Comparison of ENCODE assay signal across 8 cellular contexts in genomic region chrX:48919360-48919821, GRCh38. TPM values are rescaled to one million over a fixed set of nuclear protein-coding genes. Genes with fewer than 3 reads are reported as not detected.
DNase-seq lines count a peak whose midpoint lies in the region; ATAC-seq, FAIRE-seq and TF ChIP-seq lines count a peak whose summit lies in the region.

No MANE protein-coding gene starts in this region.

- peaks cover 16% of the 10 kb centered on the region for H3K79me2 ChIP-seq in Karpas-422 (ENCODE audit: low read length)
- peaks cover 61% of the 10 kb centered on the region for H3K79me2 ChIP-seq in K562 (ENCODE audit: control insufficient read depth, insufficient read depth, low read length)

- POLR2A ChIA-PET in K562 (lab: Yijun Ruan, JAX): interaction anchor here (1.0 kb wide), 1 partner anchor 18 kb away, joined by 4 read pairs; no protein-coding TSS in a partner anchor

- H3K4me1 ChIP-seq in Karpas-422 (ENCODE audit: low read length) (peaks cover 17% of the 10 kb centered on the region), K562 (replicated peaks in 1 of 2; ENCODE audit: control insufficient read depth in 2 of 2, insufficient read depth in 2 of 2, low read length in 2 of 2) (peaks cover 29 to 34% of the 10 kb centered on the region in 2 experiments; a peak in 4 of 5 replicates), aorta (ENCODE audit: control insufficient read depth in 1 of 2, insufficient read depth in 2 of 2, low read length in 2 of 2) (no peaks in the 10 kb centered on the region)

- H3K27me3 ChIP-seq in Karpas-422 (ENCODE audit: low read length): no peaks in the 10 kb centered on the region
- no peaks in the 10 kb centered on the region; a peak in 1 of 5 replicates for H3K27me3 ChIP-seq in K562 (ENCODE audit: control insufficient read depth in 2 of 2, insufficient read depth in 2 of 2, low read length in 2 of 2)
- no peaks in the 10 kb centered on the region for H3K27me3 ChIP-seq in aorta (ENCODE audit: control insufficient read depth in 1 of 2, insufficient read depth in 2 of 2, low read length in 1 of 2)

- in situ Hi-C loops in K562 (cut with MboI): no loop called here

- H4K20me1 ChIP-seq in Karpas-422 (ENCODE audit: insufficient read depth, low read depth, low read length) (peaks cover 9% of the 10 kb centered on the region; the same call in 1 of the 2 replicates), K562 (replicated peaks; ENCODE audit: control insufficient read depth, insufficient read depth, low read length) (peaks cover 28% of the 10 kb centered on the region)

- peaks cover 7% of the 10 kb centered on the region for H3K36me3 ChIP-seq in Karpas-422 (ENCODE audit: insufficient read depth, low read length)
- H3K36me3 ChIP-seq in K562 (ENCODE audit: control insufficient read depth, insufficient read depth, low read length): peaks cover 62% of the 10 kb centered on the region
- H3K36me3 ChIP-seq in aorta (ENCODE audit: control insufficient read depth in 1 of 2, insufficient read depth in 2 of 2, low read length in 1 of 2): peaks cover 0 to 2% of the 10 kb centered on the region in 2 donors

- peak overlapping the region; percentile 65 for H3K27ac ChIP-seq in Karpas-422 (ENCODE audit: low read length)
- H3K27ac ChIP-seq in K562 (ENCODE audit: extremely low read depth, low read depth, low read length): peak overlapping the region; percentile 77
- peak overlapping the region; percentile 49 for H3K27ac ChIP-seq in substantia nigra (ENCODE audit: low read depth, low read length, poor library complexity, severe bottlenecking)
- H3K27ac ChIP-seq in aorta (ENCODE audit: low read depth in 1 of 2, low read length in 2 of 2): peak overlapping the region in 1 of 2 donors; percentile 87

- no peaks in the 10 kb centered on the region for H3K9me1 ChIP-seq in K562 (ENCODE audit: control insufficient read depth, insufficient read depth, low read length)

- intact Hi-C loops in K562 (cut with micrococcal nuclease): loop anchor here (1.0 to 10.0 kb wide), 2 partner anchors 18 to 285 kb away; no protein-coding TSS in a partner anchor
- intact Hi-C loops in left colon (cut with DNase I, micrococcal nuclease): no loop called here
- intact Hi-C loops in aorta (cut with DNase I): loop anchor here in 1 of 2 donors (5.0 kb wide), 1 partner anchor 38 kb away; the partner anchor contains the start of gene OTUD5

- H3K4me3 ChIP-seq in Karpas-422 (ENCODE audit: low read length) (0 out of 2 replicates have a peak overlapping the region, but pooled peaks have one; percentile 24), K562 (peak overlapping the region; percentile 89), aorta (ENCODE audit: low read length in 2 of 2) (peak overlapping the region in 1 of 2 donors; percentile 39)

- H3K9me3 ChIP-seq in Karpas-422 (ENCODE audit: low read length): no peaks in the 10 kb centered on the region
- H3K9me3 ChIP-seq in K562 (replicated peaks; ENCODE audit: control insufficient read depth, insufficient read depth, low read depth, low read length): no peaks in the 10 kb centered on the region
- no peaks in the 10 kb centered on the region for H3K9me3 ChIP-seq in aorta (ENCODE audit: control insufficient read depth, low read length)

- H2AFZ ChIP-seq in Karpas-422 (ENCODE audit: low read length): no peak overlapping the region
- peak overlapping the region; percentile 54 for H2AFZ ChIP-seq in K562 (ENCODE audit: low read depth, low read length)

- no peak for DNase-seq in Karpas-422
- peak in 1 of 4 experiments; percentile 19 for DNase-seq in K562 (ENCODE audit: extremely low read depth in 1 of 4, low spot score in 3 of 4)
- peak in 1 of 2 donors; percentile 40 for DNase-seq in left colon
- peak in 3 of 49 donors; percentile 19 to 38 (median 19) for DNase-seq in substantia nigra (lab: John Stamatoyannopoulos, UW)
- no peak for DNase-seq in COR-L47 (lab: John Stamatoyannopoulos, UW)
- DNase-seq in aorta: no peak
- no peak for DNase-seq in NOMO-1 treated with dmso at 0.1 percent for 144 hours (lab: John Stamatoyannopoulos, UW; ENCODE audit: unreplicated experiment)

- TF ChIP-seq POLR2A in K562 (conservative IDR thresholded peaks at IDR 0.05): no peak

- TSS peak; percentile 76 for BruUV-seq in K562 (replicated peaks; lab: Mats Ljungman, UMichigan)

- under 1% methylated on average over 15 of the region's 15 CpGs for WGBS in K562 (ENCODE audit: insufficient coverage, low coverage, missing lambda C conversion rate)
- WGBS in aorta, 2 donors: 0 to 31% methylated on average over 15 of the region's 15 CpGs

- no peak for FAIRE-seq in K562 (lab: Jason Lieb, UNC)

- H3K9me2 ChIP-seq in Karpas-422 (replicated peaks; ENCODE audit: insufficient read depth, low read length): no peaks in the 10 kb centered on the region

- CTCF ChIA-PET in K562 (lab: Yijun Ruan, JAX; ENCODE audit: low intra/inter-chr PET ratio): no interaction called here

- H3K4me2 ChIP-seq in Karpas-422 (ENCODE audit: low read depth, low read length, poor library complexity, severe bottlenecking): no peak overlapping the region
- H3K4me2 ChIP-seq in K562 (ENCODE audit: insufficient read depth, low read length): peak overlapping the region; percentile 97

- no peak for TF ChIP-seq RAD21 in K562 (CRISPR knock-in tag; conservative IDR thresholded peaks at IDR 0.05 in 1 of 2, IDR thresholded peaks at IDR 0.05 in 1 of 2)

- no peak for TF ChIP-seq EP300 in K562 (IDR thresholded peaks at IDR 0.05; ENCODE audit: low read length)

- ATAC-seq in GM18907 (IDR thresholded peaks at IDR 0.05; ENCODE audit: unreplicated experiment) (peak; percentile 17), K562 (peak; percentile 25), left colon (peak; percentile 8), aorta (ENCODE audit: low FRiP score) (no peak)

- no peak overlapping the region for H3K9ac ChIP-seq in Karpas-422 (ENCODE audit: low read length)
- H3K9ac ChIP-seq in K562 (ENCODE audit: insufficient read depth in 1 of 2, low read depth in 2 of 2, low read length in 2 of 2): peak overlapping the region; percentile 59 to 90

- TF ChIP-seq CTCF in K562 (IDR thresholded peaks at IDR 0.05 in 2 of 3, conservative IDR thresholded peaks at IDR 0.05 in 1 of 3; ENCODE audit: insufficient read depth in 2 of 3, low read depth in 1 of 3, low read length in 3 of 3): no peak

RNA-seq across cellular contexts. Expression of gene PIM2, which starts 0.6 kb away (rescaled TPM):
- total RNA-seq in Karpas-422 (2014; rRNA removed; shearing (Covaris generic); ENCODE audit: low replicate concordance): 23.1 and 33.8 TPM in 2 replicates
- 237 and 416 TPM in 2 replicates for total RNA-seq in K562 (2011; cell fraction: chromatin; rRNA removed; ENCODE audit: low replicate concordance)
- 275 and 304 TPM in 2 replicates for total RNA-seq in K562 (2011; cell fraction: nucleolus; rRNA removed)
- total RNA-seq in K562 (2011; cell fraction: nucleoplasm; rRNA removed): 289 and 300 TPM in 2 replicates
- 110 and 140 TPM in 2 replicates for total RNA-seq in K562 (2014; rRNA removed)
- total RNA-seq in K562 (2014; rRNA removed; fragmentation: Illumina TruSeq; extraction: Trizol): 101 and 103 TPM in 2 replicates
- 104 and 108 TPM in 2 replicates for total RNA-seq in K562 (2015; rRNA removed; fragmentation: Illumina TruSeq; extraction: Trizol)
- 138 and 147 TPM in 2 replicates for total RNA-seq in K562 (2021)
- 161 and 197 TPM in 2 replicates for polyA plus RNA-seq in K562 (2011; rRNA removed)
- polyA plus RNA-seq in K562 (2011; cell fraction: cytosol; rRNA removed): 177 and 205 TPM in 2 replicates
- 230 and 303 TPM in 2 replicates for polyA plus RNA-seq in K562 (2011; cell fraction: nucleus; rRNA removed)
- 122 and 192 TPM in 2 replicates for polyA plus RNA-seq in K562 (2012)
- 187 and 191 TPM in 2 replicates for polyA plus RNA-seq in K562 (2014; fragmentation: Illumina TruSeq; extraction: Trizol)
- polyA plus RNA-seq in K562 (2014; fragmentation: Nextera tagmentation; extraction: Ambion mirVana): 10 to 100 TPM; 67.6 to 91.4 TPM
- 101 and 102 TPM in 2 replicates for polyA plus RNA-seq in K562 (2014; rRNA removed)
- 101 and 109 TPM in 2 replicates for polyA minus RNA-seq in K562 (2011; rRNA and poly(A)+ RNA removed)
- polyA minus RNA-seq in K562 (2011; cell fraction: cytosol; rRNA and poly(A)+ RNA removed): 72.5 and 90.1 TPM in 2 replicates
- polyA minus RNA-seq in K562 (2011; cell fraction: nucleus; rRNA and poly(A)+ RNA removed): 79.4 and 90.6 TPM in 2 replicates
- total RNA-seq in left colon: 10 to 100 TPM; 11.6 to 20.4 TPM
- 1 to 10 TPM; 8.1 to 9.2 TPM for total RNA-seq in aorta
- 1 to 10 TPM; 3.6 to 5.1 TPM for polyA plus RNA-seq in aorta

RNA-seq across cellular contexts. Expression of gene SLC35A2, which starts 7.9 kb away (rescaled TPM):
- total RNA-seq in Karpas-422 (2014; rRNA removed; shearing (Covaris generic); ENCODE audit: low replicate concordance): 12.7 and 15.1 TPM in 2 replicates
- total RNA-seq in K562 (2011; cell fraction: chromatin; rRNA removed; ENCODE audit: low replicate concordance): 43.4 and 77.8 TPM in 2 replicates
- total RNA-seq in K562 (2011; cell fraction: nucleolus; rRNA removed): 85.0 and 85.7 TPM in 2 replicates
- total RNA-seq in K562 (2011; cell fraction: nucleoplasm; rRNA removed): 78.3 and 79.2 TPM in 2 replicates
- total RNA-seq in K562 (2014; rRNA removed) (18.0 and 22.3 TPM in 2 replicates), K562 (2014; rRNA removed; fragmentation: Illumina TruSeq; extraction: Trizol) (19.6 and 19.8 TPM in 2 replicates), K562 (2015; rRNA removed; fragmentation: Illumina TruSeq; extraction: Trizol) (19.2 and 20.0 TPM in 2 replicates), K562 (2021) (32.3 and 38.9 TPM in 2 replicates), left colon (10 to 100 TPM; 50.0 to 60.6 TPM), aorta (10 to 100 TPM; 14.2 to 18.3 TPM)
- polyA plus RNA-seq in K562 (2011; rRNA removed) (37.4 and 59.3 TPM in 2 replicates), K562 (2014; fragmentation: Illumina TruSeq; extraction: Trizol) (37.6 and 42.6 TPM in 2 replicates), K562 (2014; fragmentation: Nextera tagmentation; extraction: Ambion mirVana) (1 to 10 TPM; 3.3 to 5.2 TPM), K562 (2014; rRNA removed) (32.3 and 36.5 TPM in 2 replicates), aorta (10 to 100 TPM in 1 of 2 donors, 1 to 10 TPM in 1; 5.0 to 18.6 TPM)
- polyA plus RNA-seq in K562 (2011; cell fraction: cytosol; rRNA removed): 99.1 and 114 TPM in 2 replicates
- polyA plus RNA-seq in K562 (2011; cell fraction: nucleus; rRNA removed): 79.9 and 86.5 TPM in 2 replicates
- polyA plus RNA-seq in K562 (2012): 27.7 and 32.6 TPM in 2 replicates
- 32.1 and 45.8 TPM in 2 replicates for polyA minus RNA-seq in K562 (2011; rRNA and poly(A)+ RNA removed)
- polyA minus RNA-seq in K562 (2011; cell fraction: cytosol; rRNA and poly(A)+ RNA removed): 25.4 and 31.9 TPM in 2 replicates
- 12.7 and 17.7 TPM in 2 replicates for polyA minus RNA-seq in K562 (2011; cell fraction: nucleus; rRNA and poly(A)+ RNA removed)

RNA-seq across cellular contexts. Expression of gene PQBP1, which starts 21.7 kb away (rescaled TPM):
- 40.3 and 78.0 TPM in 2 replicates for total RNA-seq in Karpas-422 (2014; rRNA removed; shearing (Covaris generic); ENCODE audit: low replicate concordance)
- 76.7 and 135 TPM in 2 replicates for total RNA-seq in K562 (2011; cell fraction: chromatin; rRNA removed; ENCODE audit: low replicate concordance)
- 111 and 112 TPM in 2 replicates for total RNA-seq in K562 (2011; cell fraction: nucleolus; rRNA removed)
- total RNA-seq in K562 (2011; cell fraction: nucleoplasm; rRNA removed): 85.1 and 93.2 TPM in 2 replicates
- total RNA-seq in K562 (2014; rRNA removed) (255 and 262 TPM in 2 replicates), K562 (2014; rRNA removed; fragmentation: Illumina TruSeq; extraction: Trizol) (64.7 and 75.4 TPM in 2 replicates), K562 (2015; rRNA removed; fragmentation: Illumina TruSeq; extraction: Trizol) (112 and 113 TPM in 2 replicates), K562 (2021) (182 and 197 TPM in 2 replicates), left colon (10 to 100 TPM; 68.8 to 70.5 TPM), aorta (10 to 100 TPM; 48.8 to 49.3 TPM)
- polyA plus RNA-seq in K562 (2011; rRNA removed) (72.8 and 81.5 TPM in 2 replicates), K562 (2014; fragmentation: Illumina TruSeq; extraction: Trizol) (227 and 228 TPM in 2 replicates), K562 (2014; fragmentation: Nextera tagmentation; extraction: Ambion mirVana) (10 to 100 TPM; 41.3 to 77.0 TPM), K562 (2014; rRNA removed) (172 and 186 TPM in 2 replicates), aorta (100 to 1,000 TPM in 1 of 2 donors, 10 to 100 TPM in 1; 75.0 to 112 TPM)
- polyA plus RNA-seq in K562 (2011; cell fraction: cytosol; rRNA removed): 93.1 and 155 TPM in 2 replicates
- polyA plus RNA-seq in K562 (2011; cell fraction: nucleus; rRNA removed): 195 and 239 TPM in 2 replicates
- polyA plus RNA-seq in K562 (2012): 178 and 226 TPM in 2 replicates
- polyA minus RNA-seq in K562 (2011; rRNA and poly(A)+ RNA removed): 50.6 and 77.1 TPM in 2 replicates
- polyA minus RNA-seq in K562 (2011; cell fraction: cytosol; rRNA and poly(A)+ RNA removed): 89.3 and 96.8 TPM in 2 replicates
- 30.7 and 37.7 TPM in 2 replicates for polyA minus RNA-seq in K562 (2011; cell fraction: nucleus; rRNA and poly(A)+ RNA removed)

RNA-seq across cellular contexts. Expression of gene TIMM17B, which starts 21.8 kb away (rescaled TPM):
- 84.5 and 108 TPM in 2 replicates for total RNA-seq in Karpas-422 (2014; rRNA removed; shearing (Covaris generic); ENCODE audit: low replicate concordance)
- total RNA-seq in K562 (2011; cell fraction: chromatin; rRNA removed; ENCODE audit: low replicate concordance): 26.5 and 78.9 TPM in 2 replicates
- 91.7 and 100 TPM in 2 replicates for total RNA-seq in K562 (2011; cell fraction: nucleolus; rRNA removed)
- 70.7 and 84.2 TPM in 2 replicates for total RNA-seq in K562 (2011; cell fraction: nucleoplasm; rRNA removed)
- total RNA-seq in K562 (2014; rRNA removed) (122 and 171 TPM in 2 replicates), K562 (2014; rRNA removed; fragmentation: Illumina TruSeq; extraction: Trizol) (45.7 and 66.0 TPM in 2 replicates), K562 (2015; rRNA removed; fragmentation: Illumina TruSeq; extraction: Trizol) (94.8 and 95.4 TPM in 2 replicates), K562 (2021) (156 and 158 TPM in 2 replicates), left colon (10 to 100 TPM; 44.6 to 46.7 TPM), aorta (10 to 100 TPM; 26.2 TPM)
- polyA plus RNA-seq in K562 (2011; rRNA removed) (115 and 134 TPM in 2 replicates), K562 (2014; fragmentation: Illumina TruSeq; extraction: Trizol) (140 and 176 TPM in 2 replicates), K562 (2014; fragmentation: Nextera tagmentation; extraction: Ambion mirVana) (10 to 100 TPM in 1 of 2 experiments, 1 to 10 TPM in 1; 9.9 to 69.0 TPM), K562 (2014; rRNA removed) (176 and 184 TPM in 2 replicates), aorta (10 to 100 TPM; 38.6 to 44.5 TPM)
- 212 and 458 TPM in 2 replicates for polyA plus RNA-seq in K562 (2011; cell fraction: cytosol; rRNA removed)
- 115 and 134 TPM in 2 replicates for polyA plus RNA-seq in K562 (2011; cell fraction: nucleus; rRNA removed)
- 154 and 205 TPM in 2 replicates for polyA plus RNA-seq in K562 (2012)
- 23.1 and 34.0 TPM in 2 replicates for polyA minus RNA-seq in K562 (2011; rRNA and poly(A)+ RNA removed)
- 48.4 and 49.6 TPM in 2 replicates for polyA minus RNA-seq in K562 (2011; cell fraction: cytosol; rRNA and poly(A)+ RNA removed)
- 19.5 and 26.3 TPM in 2 replicates for polyA minus RNA-seq in K562 (2011; cell fraction: nucleus; rRNA and poly(A)+ RNA removed)

RNA-seq across cellular contexts. Expression of gene OTUD5, which starts 38.0 kb away (rescaled TPM):
- total RNA-seq in Karpas-422 (2014; rRNA removed; shearing (Covaris generic); ENCODE audit: low replicate concordance): 36.2 and 57.4 TPM in 2 replicates
- 120 and 216 TPM in 2 replicates for total RNA-seq in K562 (2011; cell fraction: chromatin; rRNA removed; ENCODE audit: low replicate concordance)
- 104 TPM in 2 replicates for total RNA-seq in K562 (2011; cell fraction: nucleolus; rRNA removed)
- 75.4 and 94.3 TPM in 2 replicates for total RNA-seq in K562 (2011; cell fraction: nucleoplasm; rRNA removed)
- total RNA-seq in K562 (2014; rRNA removed) (59.0 and 62.6 TPM in 2 replicates), K562 (2014; rRNA removed; fragmentation: Illumina TruSeq; extraction: Trizol) (34.1 and 37.5 TPM in 2 replicates), K562 (2015; rRNA removed; fragmentation: Illumina TruSeq; extraction: Trizol) (38.3 and 38.7 TPM in 2 replicates), K562 (2021) (87.0 and 93.0 TPM in 2 replicates), left colon (10 to 100 TPM; 37.2 to 44.2 TPM), aorta (10 to 100 TPM; 37.4 to 47.5 TPM)
- polyA plus RNA-seq in K562 (2011; rRNA removed) (97.4 and 102 TPM in 2 replicates), K562 (2014; fragmentation: Illumina TruSeq; extraction: Trizol) (86.9 and 99.8 TPM in 2 replicates), K562 (2014; fragmentation: Nextera tagmentation; extraction: Ambion mirVana) (1 to 10 TPM; 3.6 to 5.5 TPM), K562 (2014; rRNA removed) (80.4 and 87.7 TPM in 2 replicates), aorta (10 to 100 TPM; 26.4 to 50.6 TPM)
- 65.4 and 83.9 TPM in 2 replicates for polyA plus RNA-seq in K562 (2011; cell fraction: cytosol; rRNA removed)
- 206 and 253 TPM in 2 replicates for polyA plus RNA-seq in K562 (2011; cell fraction: nucleus; rRNA removed)
- 78.2 and 87.9 TPM in 2 replicates for polyA plus RNA-seq in K562 (2012)
- polyA minus RNA-seq in K562 (2011; rRNA and poly(A)+ RNA removed): 73.1 and 111 TPM in 2 replicates
- polyA minus RNA-seq in K562 (2011; cell fraction: cytosol; rRNA and poly(A)+ RNA removed): 52.2 and 59.6 TPM in 2 replicates
- 25.6 and 31.1 TPM in 2 replicates for polyA minus RNA-seq in K562 (2011; cell fraction: nucleus; rRNA and poly(A)+ RNA removed)
